In the genomic region with DNA sequence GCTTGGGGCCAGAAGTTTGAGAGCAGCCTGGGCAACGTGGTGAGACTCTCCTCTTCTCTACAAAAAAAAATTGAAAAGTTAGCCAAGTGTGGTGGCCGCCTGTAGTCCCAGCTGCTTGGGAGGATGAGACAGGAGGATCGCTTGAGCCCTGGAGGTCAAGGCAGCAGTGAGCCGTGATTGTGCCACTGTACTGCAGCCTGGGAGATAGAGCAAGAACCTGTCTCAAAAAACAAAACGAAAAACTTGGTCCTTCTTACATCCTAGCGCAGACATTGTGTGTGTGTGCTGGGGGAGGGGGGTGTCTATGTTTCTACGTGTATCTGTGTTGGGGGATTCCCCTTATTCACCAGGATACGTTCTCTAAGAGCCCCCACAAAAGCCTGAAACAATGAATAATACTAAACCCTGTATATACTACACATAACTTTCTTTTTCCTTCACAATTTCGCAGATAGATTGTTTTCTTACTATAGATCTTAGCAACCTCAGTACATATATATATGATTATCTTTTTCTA, we compare ENCODE assay signal across 8 cellular contexts. TPM values are rescaled to one million over a fixed set of nuclear protein-coding genes. Genes with fewer than 3 reads are reported as not detected.
DNase-seq lines count a peak whose midpoint lies in the region; ATAC-seq, FAIRE-seq and TF ChIP-seq lines count a peak whose summit lies in the region.
"Had no signal": no experiment of that assay in that cellular context is flagged by ENCODE, and none has a peak within 500 bp of the region (broad histone marks: within the 10 kb centered on the region; RNA-seq: fewer than 3 reads in every experiment).

No MANE protein-coding gene starts in this region.

- H3K9ac ChIP-seq in HUES48 (ENCODE audit: low read depth, low read length) (peak overlapping the region; percentile 46; the same call in 1 of the 2 replicates), keratinocyte (ENCODE audit: control insufficient read depth, extremely low read depth, insufficient read depth, low read length) (peak overlapping the region; percentile 83)

- WGBS in spleen, 5 donors: 52 to 61% (median 55%) methylated on average over 9 of the region's 9 CpGs

- TF ChIP-seq POLR2A in spleen (IDR thresholded peaks at IDR 0.05): no peak

- intact Hi-C loops in activated T-helper 2 cell treated with anti-CD3 and anti-CD28 coated beads, Interferon-gamma antibody, Interleukin-2, Interleukin-4, amounts not matched to agents 10 μg/mL and 5 μg/mL and 100 μg/mL, durations not matched to agents 14 hours and 24 hours and 36 hours (cut with micrococcal nuclease): no loop called here
- intact Hi-C loops in spleen (cut with DNase I; ENCODE audit: low total_unique reads): no loop called here

- H3K27ac ChIP-seq in HUES48 (ENCODE audit: low read depth, low read length): peak overlapping the region; percentile 93
- H3K27ac ChIP-seq in keratinocyte (ENCODE audit: control insufficient read depth, insufficient read depth, low read length): peak overlapping the region; percentile 96
- peak overlapping the region in 5 of 8 donors; percentile 51 to 79 (median 74) for H3K27ac ChIP-seq in spleen
- H3K27ac ChIP-seq: neutrophil had no signal

- no peak for ATAC-seq in HG03520 (IDR thresholded peaks at IDR 0.05; ENCODE audit: unreplicated experiment)

- H3K27me3 ChIP-seq in HUES48 (ENCODE audit: control insufficient read depth, insufficient read depth, low read length) (no peaks in the 10 kb centered on the region), keratinocyte (ENCODE audit: control insufficient read depth, extremely low read depth, insufficient read depth, low read length) (no peaks in the 10 kb centered on the region), spleen (replicated peaks in 1 of 7) (peaks cover 0 to 67% (median 15%) of the 10 kb centered on the region in 7 donors)

- peaks cover 7% of the 10 kb centered on the region for H3K79me2 ChIP-seq in keratinocyte (ENCODE audit: control insufficient read depth, insufficient read depth, low read length)

- H3K4me1 ChIP-seq in HUES48 (ENCODE audit: control insufficient read depth, insufficient read depth, low read length) (peaks cover 16% of the 10 kb centered on the region), keratinocyte (ENCODE audit: control insufficient read depth, extremely low read depth, insufficient read depth, low read length) (peaks cover 42% of the 10 kb centered on the region), spleen (peaks cover 0 to 34% (median 16%) of the 10 kb centered on the region in 6 donors)

- no peaks in the 10 kb centered on the region for H4K20me1 ChIP-seq in keratinocyte (ENCODE audit: control insufficient read depth, extremely low read depth, insufficient read depth, low read length)

- H3K4me3 Mint-ChIP-seq in activated T-helper 2 cell treated with anti-CD3 and anti-CD28 coated beads, Interferon-gamma antibody, Interleukin-2, Interleukin-4, amounts not matched to agents 10 μg/mL and 5 μg/mL and 100 μg/mL, durations not matched to agents 14 hours and 24 hours and 36 hours (ENCODE audit: low read depth): peak overlapping the region; percentile 80

- no peaks in the 10 kb centered on the region for H3K9me3 Mint-ChIP-seq in activated T-helper 2 cell treated with anti-CD3 and anti-CD28 coated beads, Interferon-gamma antibody, Interleukin-2, Interleukin-4, amounts not matched to agents 10 μg/mL and 5 μg/mL and 100 μg/mL, durations not matched to agents 14 hours and 24 hours and 36 hours

- DNase-seq in activated T-helper 2 cell treated with anti-CD3 and anti-CD28 coated beads, Interferon-gamma antibody, Interleukin-2, Interleukin-4, amounts not matched to agents 10 μg/mL and 5 μg/mL and 100 μg/mL, durations not matched to agents 14 hours and 24 hours and 36 hours (ENCODE audit: low spot score): no peak
- DNase-seq in keratinocyte (ENCODE audit: low read depth, low spot score) (no peak), spleen (no peak), GM19239 (ENCODE audit: insufficient read length, low spot score) (no peak), ureter (ENCODE audit: low spot score) (no peak)

- H3K9me3 ChIP-seq in HUES48 (ENCODE audit: control insufficient read depth, insufficient read depth, low read length) (no peaks in the 10 kb centered on the region), keratinocyte (ENCODE audit: control insufficient read depth, low read depth, low read length) (no peaks in the 10 kb centered on the region), spleen (no peaks in the 10 kb centered on the region)
- H3K9me3 ChIP-seq: neutrophil had no signal

- H3K36me3 ChIP-seq in HUES48 (ENCODE audit: control insufficient read depth, insufficient read depth, low read length): peaks cover 1% of the 10 kb centered on the region
- peaks cover 1 to 40% of the 10 kb centered on the region in 2 experiments for H3K36me3 ChIP-seq in keratinocyte (ENCODE audit: control insufficient read depth in 2 of 2, extremely low read depth in 1 of 2, insufficient read depth in 2 of 2, low read length in 2 of 2)
- no peaks in the 10 kb centered on the region for H3K36me3 ChIP-seq in spleen
- H3K36me3 ChIP-seq: neutrophil had no signal

- H3K27me3 Mint-ChIP-seq in activated T-helper 2 cell treated with anti-CD3 and anti-CD28 coated beads, Interferon-gamma antibody, Interleukin-2, Interleukin-4, amounts not matched to agents 10 μg/mL and 5 μg/mL and 100 μg/mL, durations not matched to agents 14 hours and 24 hours and 36 hours (ENCODE audit: low read depth): peaks cover 9% of the 10 kb centered on the region

- H3K27ac Mint-ChIP-seq in activated T-helper 2 cell treated with anti-CD3 and anti-CD28 coated beads, Interferon-gamma antibody, Interleukin-2, Interleukin-4, amounts not matched to agents 10 μg/mL and 5 μg/mL and 100 μg/mL, durations not matched to agents 14 hours and 24 hours and 36 hours: peak overlapping the region; percentile 81

- H3K4me2 ChIP-seq in keratinocyte (ENCODE audit: control insufficient read depth, extremely low read depth, insufficient read depth, low read depth, low read length): peak overlapping the region; percentile 82

- H3K4me3 ChIP-seq in HUES48 (ENCODE audit: low read depth, low read length) (no peak overlapping the region), keratinocyte (ENCODE audit: control insufficient read depth in 2 of 3, extremely low read depth in 1 of 3, insufficient read depth in 2 of 3, low read depth in 1 of 3, low read length in 3 of 3) (no peak overlapping the region), spleen (peak overlapping the region in 4 of 8 donors; percentile 31 to 65 (median 40))

- peaks cover 6% of the 10 kb centered on the region for H3K9me1 ChIP-seq in keratinocyte (ENCODE audit: control insufficient read depth, extremely low read depth, insufficient read depth, low read length)

- peaks cover 24% of the 10 kb centered on the region for H3K4me1 Mint-ChIP-seq in activated T-helper 2 cell treated with anti-CD3 and anti-CD28 coated beads, Interferon-gamma antibody, Interleukin-2, Interleukin-4, amounts not matched to agents 10 μg/mL and 5 μg/mL and 100 μg/mL, durations not matched to agents 14 hours and 24 hours and 36 hours (ENCODE audit: low read depth)

- TF ChIP-seq CTCF in keratinocyte (optimal IDR thresholded peaks at IDR 0.05 in 1 of 3, IDR thresholded peaks at IDR 0.05 in 1 of 3, conservative IDR thresholded peaks at IDR 0.05 in 1 of 3; ENCODE audit: extremely low read depth in 1 of 3, insufficient read depth in 2 of 3, low read length in 3 of 3) (no peak), spleen (IDR thresholded peaks at IDR 0.05 in 8 of 11, conservative IDR thresholded peaks at IDR 0.05 in 3 of 11) (no peak)

- H2AFZ ChIP-seq in keratinocyte (ENCODE audit: control insufficient read depth, low read length): no peak overlapping the region

- H3K36me3 Mint-ChIP-seq in activated T-helper 2 cell treated with anti-CD3 and anti-CD28 coated beads, Interferon-gamma antibody, Interleukin-2, Interleukin-4, amounts not matched to agents 10 μg/mL and 5 μg/mL and 100 μg/mL, durations not matched to agents 14 hours and 24 hours and 36 hours (ENCODE audit: low read depth): no peaks in the 10 kb centered on the region

- no peak for FAIRE-seq in keratinocyte (lab: Jason Lieb, UNC)
- FAIRE-seq in GM19239 (lab: Jason Lieb, UNC): no peak

- dilution Hi-C loops in keratinocyte (cut with MboI; ENCODE audit: extremely low pct_ligation_motif_present, low sequenced_read_pairs): no loop called here

RNA-seq across cellular contexts. Expression of a gene that starts 7.9 kb away (rescaled TPM):
- 0.21 and 0.50 TPM in 2 replicates for total RNA-seq in activated T-helper 2 cell treated with anti-CD3 and anti-CD28 coated beads, Interferon-gamma antibody, Interleukin-2, Interleukin-4, amounts not matched to agents 10 μg/mL and 5 μg/mL and 100 μg/mL, durations not matched to agents 14 hours and 24 hours and 36 hours
- 12.2 to 36.3 TPM (median 21.7 TPM) in 3 replicates for polyA plus RNA-seq in keratinocyte
- polyA plus RNA-seq in keratinocyte (2011; ENCODE audit: low read depth): 1.4 TPM
- polyA plus RNA-seq in keratinocyte (2011; cell fraction: cytosol; rRNA removed): 12.9 and 14.2 TPM in 2 replicates
- 26.3 and 27.8 TPM in 2 replicates for polyA plus RNA-seq in keratinocyte (2011; cell fraction: nucleus; rRNA removed)
- 4.2 and 64.1 TPM in 2 replicates for polyA plus RNA-seq in keratinocyte (2012; ENCODE audit: low replicate concordance)
- polyA minus RNA-seq in keratinocyte: 78.0 to 529 TPM (median 129 TPM) in 3 replicates
- 74.2 TPM for polyA minus RNA-seq in keratinocyte (2011; cell fraction: cytosol; rRNA and poly(A)+ RNA removed)
- polyA minus RNA-seq in keratinocyte (2011; cell fraction: nucleus; rRNA and poly(A)+ RNA removed): 55.4 and 65.7 TPM in 2 replicates
- total RNA-seq in spleen: 100 to 1,000 TPM in 3 of 7 donors, 10 to 100 TPM in 4; 48.4 to 135 (median 87.5) TPM
- 1 to 10 TPM; 2.3 to 8.3 (median 5.0) TPM for polyA plus RNA-seq in spleen
- total RNA-seq in ureter: 40.1 TPM

RNA-seq across cellular contexts. Expression of a gene that starts 33.9 kb away (rescaled TPM):
- 0.34 and 1.2 TPM in 2 replicates for total RNA-seq in activated T-helper 2 cell treated with anti-CD3 and anti-CD28 coated beads, Interferon-gamma antibody, Interleukin-2, Interleukin-4, amounts not matched to agents 10 μg/mL and 5 μg/mL and 100 μg/mL, durations not matched to agents 14 hours and 24 hours and 36 hours
- polyA plus RNA-seq in keratinocyte (4.9 to 5.8 TPM (median 4.9 TPM) in 3 replicates), spleen (under 1 TPM; 0.62 to 0.93 (median 0.83) TPM)
- polyA plus RNA-seq in keratinocyte (2011; ENCODE audit: low read depth): 5.9 TPM
- polyA plus RNA-seq in keratinocyte (2011; cell fraction: cytosol; rRNA removed): 7.2 and 11.2 TPM in 2 replicates
- 21.7 and 31.2 TPM in 2 replicates for polyA plus RNA-seq in keratinocyte (2011; cell fraction: nucleus; rRNA removed)
- 13.9 and 18.7 TPM in 2 replicates for polyA plus RNA-seq in keratinocyte (2012; ENCODE audit: low replicate concordance)
- polyA minus RNA-seq in keratinocyte: 6.4 to 48.4 TPM (median 6.9 TPM) in 3 replicates
- 12.7 TPM for polyA minus RNA-seq in keratinocyte (2011; cell fraction: cytosol; rRNA and poly(A)+ RNA removed)
- polyA minus RNA-seq in keratinocyte (2011; cell fraction: nucleus; rRNA and poly(A)+ RNA removed): 21.4 and 24.2 TPM in 2 replicates
- total RNA-seq in spleen (10 to 100 TPM in 4 of 7 donors, 1 to 10 TPM in 3; 3.8 to 22.4 (median 10.4) TPM), ureter (13.2 TPM)

RNA-seq across cellular contexts. Expression of a gene that starts 37.2 kb away (rescaled TPM):
- 283 and 294 TPM in 2 replicates for total RNA-seq in activated T-helper 2 cell treated with anti-CD3 and anti-CD28 coated beads, Interferon-gamma antibody, Interleukin-2, Interleukin-4, amounts not matched to agents 10 μg/mL and 5 μg/mL and 100 μg/mL, durations not matched to agents 14 hours and 24 hours and 36 hours
- polyA plus RNA-seq in keratinocyte (21.1 to 48.3 TPM (median 40.2 TPM) in 3 replicates), spleen (100 to 1,000 TPM in 1 of 3 donors, 10 to 100 TPM in 2; 53.9 to 102 (median 64.4) TPM)
- polyA plus RNA-seq in keratinocyte (2011; ENCODE audit: low read depth): 36.4 TPM
- 24.8 and 36.4 TPM in 2 replicates for polyA plus RNA-seq in keratinocyte (2011; cell fraction: cytosol; rRNA removed)
- polyA plus RNA-seq in keratinocyte (2011; cell fraction: nucleus; rRNA removed): 49.5 and 56.5 TPM in 2 replicates
- polyA plus RNA-seq in keratinocyte (2012; ENCODE audit: low replicate concordance): 47.9 and 119 TPM in 2 replicates
- 34.9 to 90.5 TPM (median 43.5 TPM) in 3 replicates for polyA minus RNA-seq in keratinocyte
- 36.6 TPM for polyA minus RNA-seq in keratinocyte (2011; cell fraction: cytosol; rRNA and poly(A)+ RNA removed)
- 25.3 and 44.1 TPM in 2 replicates for polyA minus RNA-seq in keratinocyte (2011; cell fraction: nucleus; rRNA and poly(A)+ RNA removed)
- total RNA-seq in spleen (100 to 1,000 TPM; 161 to 213 (median 178) TPM), ureter (183 TPM)

Comparison
In these comparisons a context has a peak if more than half of its experiments do, and no peak if none do; other contexts are left out.
1. RNA of a gene that starts 7.9 kb away (total RNA-seq): 48.4 to 135 TPM in spleen and 40.1 TPM in ureter (single experiment); 0.21 to 0.50 TPM in activated T-helper 2 cell treated with anti-CD3 and anti-CD28 coated beads, Interferon-gamma antibody, Interleukin-2, Interleukin-4, amounts not matched to agents 10 μg/mL and 5 μg/mL and 100 μg/mL, durations not matched to agents 14 hours and 24 hours and 36 hours; every median in the first group is over 10 times any median in the second.
2. Peak in every context shown above with its lines, with median percentiles within 50 percentile points of each other: H3K27ac ChIP-seq.